Comparison of ENCODE assay signal across 1 cellular context in genomic region chr11:102620858-102621561, GRCh38.
TF ChIP-seq lines count a peak whose summit lies in the region.

No MANE protein-coding gene starts in this region.

TF ChIP-seq in GM23338, 12 proteins besides CTCF, POLR2A, EP300 and RAD21 (continued from another document):
- TF ChIP-seq REST (IDR thresholded peaks at IDR 0.05; ENCODE audit: unreplicated experiment): no peak
- TF ChIP-seq, protein P1, sequence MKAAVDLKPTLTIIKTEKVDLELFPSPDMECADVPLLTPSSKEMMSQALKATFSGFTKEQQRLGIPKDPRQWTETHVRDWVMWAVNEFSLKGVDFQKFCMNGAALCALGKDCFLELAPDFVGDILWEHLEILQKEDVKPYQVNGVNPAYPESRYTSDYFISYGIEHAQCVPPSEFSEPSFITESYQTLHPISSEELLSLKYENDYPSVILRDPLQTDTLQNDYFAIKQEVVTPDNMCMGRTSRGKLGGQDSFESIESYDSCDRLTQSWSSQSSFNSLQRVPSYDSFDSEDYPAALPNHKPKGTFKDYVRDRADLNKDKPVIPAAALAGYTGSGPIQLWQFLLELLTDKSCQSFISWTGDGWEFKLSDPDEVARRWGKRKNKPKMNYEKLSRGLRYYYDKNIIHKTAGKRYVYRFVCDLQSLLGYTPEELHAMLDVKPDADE (IDR thresholded peaks at IDR 0.05): no peak
